Comparison of ENCODE assay signal across 8 cellular contexts in the genomic region with DNA sequence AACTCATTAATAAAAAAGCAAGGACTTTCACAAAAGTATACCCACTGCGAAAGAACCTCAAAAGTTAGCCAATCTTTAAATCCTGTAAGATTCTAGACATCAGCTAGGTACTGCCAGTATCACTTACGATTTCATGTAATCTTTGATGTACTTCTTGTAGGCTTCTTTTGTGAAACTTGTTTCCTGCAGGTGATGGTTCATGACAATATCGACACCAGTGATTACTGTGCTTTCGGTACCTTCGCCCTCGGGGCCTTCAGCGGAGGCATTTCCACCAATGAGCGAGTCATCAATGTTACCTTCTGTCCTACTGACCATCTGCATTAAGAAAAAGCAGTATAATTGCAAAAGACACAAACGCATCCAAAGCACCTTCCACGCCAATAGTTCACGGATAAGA. TPM values are rescaled to one million over a fixed set of nuclear protein-coding genes. Genes with fewer than 3 reads are reported as not detected.
A peak's percentile ranks its signal among the peaks of the same experiment; 100 is the strongest.
DNase-seq lines count a peak whose midpoint lies in the region; ATAC-seq and TF ChIP-seq lines count a peak whose summit lies in the region.

No MANE protein-coding gene starts in this region.

- DNase-seq in Jurkat, Clone E6-1 (ENCODE audit: low read depth, low spot score) = no peak
- DNase-seq in activated naive CD4-positive, alpha-beta T cell treated with anti-CD3 and anti-CD28 coated beads, Interleukin-2, amount 50 U/mL, for 72 hours (ENCODE audit: low spot score in 2 of 2) = peak in 1 of 2 donors; percentile 52
- DNase-seq in kidney epithelial cell (ENCODE audit: low read depth) (no peak), kidney glomerular epithelial cell (lab: John Stamatoyannopoulos, UW) (no peak), dermis blood vessel endothelial cell (no peak), H4 (ENCODE audit: low spot score) (no peak)
- DNase-seq in stimulated activated naive CD4-positive, alpha-beta T cell treated with Interleukin-2 at 50 U/mL for 16 hours (lab: John Stamatoyannopoulos, UW) = peak; percentile 25

- TF ChIP-seq CTCF in kidney epithelial cell (IDR thresholded peaks at IDR 0.05; ENCODE audit: insufficient read depth, low read length, poor library complexity, severe bottlenecking) = no peak

- H3K4me3 ChIP-seq in Jurkat, Clone E6-1 (ENCODE audit: low read length) = peak overlapping the region; percentile 83
- peak overlapping the region; percentile 99 for H3K4me3 ChIP-seq in kidney epithelial cell (ENCODE audit: low read depth, low read length)

- no peaks in the 10 kb centered on the region for H3K9me3 Mint-ChIP-seq in activated naive CD4-positive, alpha-beta T cell treated with anti-CD3 and anti-CD28 coated beads, Interleukin-2, amount 50 U/mL, for 72 hours

- H3K27me3 ChIP-seq in kidney epithelial cell (ENCODE audit: control insufficient read depth, insufficient read depth, low read length) = no peaks in the 10 kb centered on the region

- ATAC-seq in activated naive CD4-positive, alpha-beta T cell treated with anti-CD3 and anti-CD28 coated beads, Interleukin-2, amount 50 U/mL, for 72 hours = peak; percentile 6 to 7
- ATAC-seq in GM18498 (IDR thresholded peaks at IDR 0.05; ENCODE audit: unreplicated experiment) = no peak

- H3K36me3 Mint-ChIP-seq in activated naive CD4-positive, alpha-beta T cell treated with anti-CD3 and anti-CD28 coated beads, Interleukin-2, amount 50 U/mL, for 72 hours = peaks cover 55 to 71% of the 10 kb centered on the region in 2 donors

- H3K27ac Mint-ChIP-seq in activated naive CD4-positive, alpha-beta T cell treated with anti-CD3 and anti-CD28 coated beads, Interleukin-2, amount 50 U/mL, for 72 hours = peak overlapping the region; percentile 99

- peaks cover 3% of the 10 kb centered on the region for H3K36me3 ChIP-seq in kidney epithelial cell (ENCODE audit: control insufficient read depth, insufficient read depth, low read length)

RNA-seq across cellular contexts. Expression of gene TPT1, which starts 1.1 kb away (rescaled TPM):
- polyA plus RNA-seq in Jurkat, Clone E6-1 (2012; ENCODE audit: insufficient read depth, insufficient read length) = 3,151 TPM
- total RNA-seq in activated naive CD4-positive, alpha-beta T cell treated with anti-CD3 and anti-CD28 coated beads, Interleukin-2, amount 50 U/mL, for 72 hours = 1,000 to 10,000 TPM; 2,995 to 3,818 TPM
- total RNA-seq in kidney epithelial cell (2,692 and 3,236 TPM in 2 replicates), dermis blood vessel endothelial cell (2,642 and 4,062 TPM in 2 replicates)
- total RNA-seq in H4 (2014; rRNA removed; shearing (Covaris generic)) = 2,361 and 2,437 TPM in 2 replicates
